Comparison of ENCODE assay signal across 14 cellular contexts in the genomic region with DNA sequence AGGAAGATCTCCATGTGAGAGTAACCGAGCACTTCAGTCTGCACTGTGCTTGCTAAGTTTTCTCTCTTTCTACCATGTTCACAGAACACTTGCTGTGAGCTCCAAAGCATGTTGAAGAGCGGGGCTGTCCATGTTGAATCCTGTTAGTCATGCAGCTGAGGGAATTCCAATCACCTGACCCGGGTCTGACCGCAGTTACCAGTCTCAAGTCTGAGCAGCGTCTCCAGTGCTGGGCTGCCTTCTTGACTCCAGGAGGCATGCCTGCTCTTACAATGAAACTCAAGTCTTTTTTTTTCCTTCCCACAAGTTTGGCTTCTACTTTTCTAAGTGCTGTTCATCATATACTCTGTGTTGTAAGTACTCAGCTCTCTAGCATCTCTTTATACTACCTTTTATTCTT. TPM values are rescaled to one million over a fixed set of nuclear protein-coding genes. Genes with fewer than 3 reads are reported as not detected.
DNase-seq lines count a peak whose midpoint lies in the region; ATAC-seq and TF ChIP-seq lines count a peak whose summit lies in the region.
"Had no signal": no experiment of that assay in that cellular context is flagged by ENCODE, and none has a peak within 500 bp of the region (broad histone marks: within the 10 kb centered on the region; RNA-seq: fewer than 3 reads in every experiment).

No MANE protein-coding gene starts in this region.

- CTCF ChIA-PET in PC-3 (lab: Charles Lee), result interaction anchor here (0.5 to 0.7 kb wide), 5 partner anchors 10 to 151 kb away, joined by 3 to 5 read pairs (median 3); a partner anchor contains a TSS

- H3K27ac Mint-ChIP-seq in endodermal cell, result no peak overlapping the region
- peak overlapping the region in 2 of 3 experiments; percentile 18 to 23 for H3K27ac Mint-ChIP-seq in nephron
- H3K27ac Mint-ChIP-seq: brain had no signal

- H3K27me3 ChIP-seq in PC-3 (ENCODE audit: low read length) (no peaks in the 10 kb centered on the region), endodermal cell (ENCODE audit: control insufficient read depth, insufficient read depth, low read length, poor library complexity, severe bottlenecking) (peaks cover 71% of the 10 kb centered on the region)
- H3K27me3 ChIP-seq: vagina had no signal

- no peaks in the 10 kb centered on the region for H4K20me1 ChIP-seq in PC-3 (ENCODE audit: low read length)

- no peaks in the 10 kb centered on the region for H3K9me2 ChIP-seq in PC-3 (replicated peaks; ENCODE audit: low read length)

- H3K4me3 ChIP-seq in PC-3 (ENCODE audit: low read length), result no peak overlapping the region
- H3K4me3 ChIP-seq in endodermal cell (ENCODE audit: low read length), result no peak overlapping the region
- no peak overlapping the region for H3K4me3 ChIP-seq in mucosa of descending colon
- H3K4me3 ChIP-seq: vagina had no signal

- ATAC-seq in PC-3, result peak; percentile 37
- no peak for ATAC-seq in HG03439 (IDR thresholded peaks at IDR 0.05; ENCODE audit: unreplicated experiment)
- ATAC-seq in mucosa of descending colon, result no peak

- H3K9ac ChIP-seq in PC-3 (ENCODE audit: low read length) (peak overlapping the region; percentile 21; the same call in 1 of the 2 replicates), endodermal cell (ENCODE audit: extremely low read depth, low read length, poor library complexity, severe bottlenecking) (no peak overlapping the region)

- TF ChIP-seq CTCF in PC-3 (conservative IDR thresholded peaks at IDR 0.05; ENCODE audit: low read depth, low read length), result peak; percentile 55
- TF ChIP-seq CTCF in endodermal cell (conservative IDR thresholded peaks at IDR 0.05), result no peak
- no peak for TF ChIP-seq CTCF in nephron (IDR thresholded peaks at IDR 0.05; ENCODE audit: unreplicated experiment in 3 of 3)
- no peak for TF ChIP-seq CTCF in mucosa of descending colon (IDR thresholded peaks at IDR 0.05)

- H3F3A ChIP-seq in PC-3 (ENCODE audit: low read length, unreplicated experiment), result peaks cover 17% of the 10 kb centered on the region

- H3K9me3 Mint-ChIP-seq in endodermal cell (peaks cover 3% of the 10 kb centered on the region), nephron (no peaks in the 10 kb centered on the region)

- H3K27ac ChIP-seq in PC-3 (ENCODE audit: low read length) (peak overlapping the region; percentile 67), endodermal cell (ENCODE audit: low read depth, low read length) (no peak overlapping the region)
- H3K27ac ChIP-seq: vagina had no signal

- H2AFZ ChIP-seq in PC-3 (ENCODE audit: low read length), result peak overlapping the region; percentile 62

- H3K36me3 ChIP-seq in PC-3 (ENCODE audit: low read depth, low read length), result no peaks in the 10 kb centered on the region
- no peaks in the 10 kb centered on the region for H3K36me3 ChIP-seq in endodermal cell (ENCODE audit: control insufficient read depth, insufficient read depth, low read length)
- H3K36me3 ChIP-seq in mucosa of descending colon (ENCODE audit: low read depth), result no peaks in the 10 kb centered on the region
- H3K36me3 ChIP-seq: vagina had no signal

- H3K27me3 Mint-ChIP-seq in endodermal cell (ENCODE audit: insufficient read depth), result peaks cover 93% of the 10 kb centered on the region
- peaks cover 43% of the 10 kb centered on the region for H3K27me3 Mint-ChIP-seq in nephron (ENCODE audit: low read depth)

- H3K36me3 Mint-ChIP-seq in endodermal cell (ENCODE audit: low read depth), result no peaks in the 10 kb centered on the region
- H3K36me3 Mint-ChIP-seq in nephron (ENCODE audit: low read depth), result no peaks in the 10 kb centered on the region
- H3K36me3 Mint-ChIP-seq: brain had no signal

- H3K4me3 Mint-ChIP-seq in endodermal cell (no peak overlapping the region), nephron (no peak overlapping the region)
- H3K4me3 Mint-ChIP-seq: brain had no signal

- H3K4me1 Mint-ChIP-seq in endodermal cell (peaks cover 21% of the 10 kb centered on the region), nephron (peaks cover 56% of the 10 kb centered on the region)

- WGBS in endodermal cell (ENCODE audit: insufficient coverage in 1 of 2, insufficient read length in 1 of 2), 2 experiments, result 61 to 74% methylated on average over 5 of the region's 5 CpGs

- no TSS peak for BruUV-seq in PC-3 (replicated peaks; lab: Mats Ljungman, UMichigan)

- POLR2A ChIA-PET in PC-3 (lab: Charles Lee; ENCODE audit: unreplicated experiment), result interaction anchor here (0.6 kb wide), 1 partner anchor 139 kb away, joined by 8 read pairs; no protein-coding TSS in a partner anchor

- DNase-seq in ELF-1 (ENCODE audit: low read depth, low spot score) (peak; percentile 69), PC-3 (peak; percentile 93), endodermal cell (peak; percentile 68), mucosa of descending colon (no peak), SIG-M5 treated with dmso at 0.1 percent for 504 hours (lab: John Stamatoyannopoulos, UW; ENCODE audit: unreplicated experiment) (no peak), DMS 273 treated with DMSO at 0.1 percent for 48 hours (lab: John Stamatoyannopoulos, UW) (no peak)
- DNase-seq: activated CD8-positive, alpha-beta memory T cell treated with anti-CD3 and anti-CD28 coated beads for 24 hours; DMS79 treated with DMSO at 0.1 percent for 48 hours; NCI-H2107; nucleus accumbens had no signal

- H3K79me2 ChIP-seq in PC-3 (ENCODE audit: low read length), result no peaks in the 10 kb centered on the region

- H3K9me3 ChIP-seq in PC-3 (ENCODE audit: low read length) (no peaks in the 10 kb centered on the region), endodermal cell (ENCODE audit: control insufficient read depth, low read length) (peaks cover 5% of the 10 kb centered on the region), mucosa of descending colon (no peaks in the 10 kb centered on the region)
- H3K9me3 ChIP-seq: vagina had no signal

- intact Hi-C loops in PC-3 (cut with micrococcal nuclease), result loop anchor here (10.0 kb wide), 1 partner anchor 462 kb away; no protein-coding TSS in a partner anchor
- intact Hi-C loops in mucosa of descending colon (cut with DNase I, micrococcal nuclease), result no loop called here

- H3K4me2 ChIP-seq in PC-3 (ENCODE audit: low read length), result peak overlapping the region; percentile 43

- H3K4me1 ChIP-seq in PC-3 (ENCODE audit: insufficient read depth, low read length) (peaks cover 65% of the 10 kb centered on the region), endodermal cell (ENCODE audit: control insufficient read depth, insufficient read depth, low read length) (peaks cover 3% of the 10 kb centered on the region), mucosa of descending colon (ENCODE audit: low read depth) (peaks cover 6% of the 10 kb centered on the region)
- H3K4me1 ChIP-seq: vagina had no signal

RNA-seq across cellular contexts. Expression of a gene that starts 44.3 kb away (rescaled TPM):
- not detected in 2 replicates for total RNA-seq in PC-3 (2014; rRNA removed)
- total RNA-seq in endodermal cell, result not detected
- 27.1 TPM for polyA plus RNA-seq in endodermal cell (2013, experiment 1 of 2)
- polyA plus RNA-seq in endodermal cell (2013, experiment 2 of 2), result 28.3 TPM
- total RNA-seq in mucosa of descending colon, result not detected
- total RNA-seq: vagina had no signal

RNA-seq across cellular contexts. Expression of a gene that starts 56.5 kb away (rescaled TPM):
- not detected in 2 replicates for total RNA-seq in PC-3 (2014; rRNA removed)
- under 1 TPM; 0.31 to 0.53 TPM for total RNA-seq in endodermal cell
- not detected for polyA plus RNA-seq in endodermal cell (2013, experiment 1 of 2)
- 0.66 TPM for polyA plus RNA-seq in endodermal cell (2013, experiment 2 of 2)
- total RNA-seq in mucosa of descending colon, result 1 to 10 TPM; 2.2 to 3.2 (median 2.4) TPM

RNA-seq across cellular contexts. Expression of a gene that starts 58.4 kb away (rescaled TPM):
- total RNA-seq in PC-3 (2014; rRNA removed), result 1.1 TPM in 1 of 2 replicates, not detected in the other
- under 1 TPM in 1 of 2 donors, not detected in 1; 0.22 TPM for total RNA-seq in endodermal cell
- polyA plus RNA-seq in endodermal cell (2013, experiment 1 of 2), result 121 TPM
- 124 TPM for polyA plus RNA-seq in endodermal cell (2013, experiment 2 of 2)
- 10 to 100 TPM in 1 of 3 donors, 1 to 10 TPM in 1, under 1 TPM in 1; 0.93 to 32.4 (median 3.3) TPM for total RNA-seq in mucosa of descending colon

Comparison
In these comparisons a context has a peak if more than half of its experiments do, and no peak if none do; other contexts are left out.
1. DNase-seq: peak in ELF-1 (single experiment), PC-3 (single experiment) and endodermal cell (single experiment); none in mucosa of descending colon (0 of 3), SIG-M5 treated with dmso at 0.1 percent for 504 hours (single experiment) and DMS 273 treated with DMSO at 0.1 percent for 48 hours (single experiment).